1 cellular context compared by ENCODE assay signal in the genomic region with DNA sequence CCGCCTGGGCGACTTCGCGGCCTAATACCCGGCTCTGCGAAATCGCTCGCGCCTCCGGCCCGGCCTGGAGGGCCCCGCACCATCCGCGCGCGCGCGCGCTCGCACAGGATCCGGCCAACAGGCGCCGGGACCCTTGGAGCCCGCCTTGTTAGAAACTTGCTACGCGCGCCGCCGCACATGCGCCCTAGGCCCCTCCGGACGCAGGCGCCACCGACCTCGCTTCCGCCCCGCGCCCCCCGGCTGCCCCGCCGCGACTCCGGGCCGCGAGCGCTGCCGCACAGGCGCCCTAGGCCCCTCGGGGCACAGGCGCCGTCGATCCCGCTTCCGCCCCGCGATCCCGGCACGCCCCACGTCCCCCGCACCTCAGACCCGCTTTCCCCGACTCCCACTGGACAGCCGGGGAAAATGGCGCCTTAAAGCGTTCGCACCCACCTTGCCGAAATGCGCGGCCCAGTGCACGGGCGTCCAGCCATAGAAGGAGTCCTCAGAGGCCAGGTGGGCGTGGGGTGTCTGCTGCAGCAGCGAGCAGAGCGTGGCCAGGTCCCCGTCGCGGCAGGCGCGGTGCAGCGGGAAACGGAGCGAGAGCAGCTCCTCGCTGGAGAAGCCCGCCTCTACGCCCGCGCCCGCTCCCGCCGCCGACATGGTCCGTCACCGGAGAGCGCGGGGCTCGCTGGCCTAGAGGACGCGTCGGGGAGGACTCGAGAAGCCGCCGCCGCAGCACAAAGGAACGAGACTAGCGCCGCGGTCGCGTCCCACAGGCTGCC.
A peak's percentile ranks its signal among the peaks of the same experiment; 100 is the strongest.
TF ChIP-seq lines count a peak whose summit lies in the region.

No MANE protein-coding gene starts in this region.

TF ChIP-seq in HEK293, 187 proteins besides CTCF, POLR2A, EP300 and RAD21 (continued from another document and continues in another):
- TF ChIP-seq ZNF157 (tag by site-specific recombination; IDR thresholded peaks at IDR 0.05) (no peak), ZFHX2 (tag by site-specific recombination; conservative IDR thresholded peaks at IDR 0.05) (peak; percentile 82), ZFP69B (tag by site-specific recombination; IDR thresholded peaks at IDR 0.05) (no peak), ZNF324 (tag by site-specific recombination; IDR thresholded peaks at IDR 0.05) (peak; percentile 71; the same call in 1 of the 2 replicates), ZNF311 (tag by site-specific recombination; IDR thresholded peaks at IDR 0.05; ENCODE audit: borderline replicate concordance) (no peak), ZNF837 (tag by site-specific recombination; IDR thresholded peaks at IDR 0.05) (no peak), ZNF658 (tag by site-specific recombination; IDR thresholded peaks at IDR 0.05) (no peak), ZNF830 (tag by site-specific recombination; IDR thresholded peaks at IDR 0.05; ENCODE audit: low read depth) (no peak), OSR2 (tag by site-specific recombination; IDR thresholded peaks at IDR 0.05) (no peak), ZSCAN30 (tag by site-specific recombination; IDR thresholded peaks at IDR 0.05) (peak; percentile 14; the same call in 1 of the 2 replicates), MYNN (tag by site-specific recombination; IDR thresholded peaks at IDR 0.05; ENCODE audit: borderline replicate concordance) (0 out of 2 replicates have a peak, but pooled peaks have one; percentile 21), ZNF37A (tag by site-specific recombination; IDR thresholded peaks at IDR 0.05) (peak; percentile 94), ZNF133 (tag by site-specific recombination; IDR thresholded peaks at IDR 0.05) (no peak), ZNF768 (tag by site-specific recombination; IDR thresholded peaks at IDR 0.05) (no peak), ZNF610 (tag by site-specific recombination; IDR thresholded peaks at IDR 0.05; ENCODE audit: borderline replicate concordance) (0 out of 2 replicates have a peak, but pooled peaks have one; percentile 36), ZNF169 (tag by site-specific recombination; IDR thresholded peaks at IDR 0.05) (no peak), ZNF561 (tag by site-specific recombination; IDR thresholded peaks at IDR 0.05; ENCODE audit: borderline replicate concordance) (0 out of 2 replicates have a peak, but pooled peaks have one; percentile 44), ZNF184 (tag by site-specific recombination; IDR thresholded peaks at IDR 0.05) (no peak), ZNF843 (tag by site-specific recombination; IDR thresholded peaks at IDR 0.05) (peak; percentile 42; the same call in 1 of the 2 replicates), ZNF132 (tag by site-specific recombination; IDR thresholded peaks at IDR 0.05; ENCODE audit: borderline replicate concordance) (no peak), ZFP37 (tag by site-specific recombination; IDR thresholded peaks at IDR 0.05) (peak; percentile 74), BCL11B (tag by site-specific recombination; IDR thresholded peaks at IDR 0.05; ENCODE audit: low read depth) (no peak), REPIN1 (tag by site-specific recombination; IDR thresholded peaks at IDR 0.05; ENCODE audit: low read depth) (no peak), ZSCAN23 (tag by site-specific recombination; IDR thresholded peaks at IDR 0.05) (peak; percentile 67; the same call in 1 of the 2 replicates), ZNF473 (tag by site-specific recombination; IDR thresholded peaks at IDR 0.05) (no peak), YY1 (tag by site-specific recombination; IDR thresholded peaks at IDR 0.05) (peak; percentile 90), ZNF558 (tag by site-specific recombination; IDR thresholded peaks at IDR 0.05) (no peak), ZNF501 (tag by site-specific recombination; IDR thresholded peaks at IDR 0.05) (peak; percentile 77), GLIS2 (tag by site-specific recombination; IDR thresholded peaks at IDR 0.05) (0 out of 2 replicates have a peak, but pooled peaks have one; percentile 8), ZNF660 (tag by site-specific recombination; IDR thresholded peaks at IDR 0.05) (peak; percentile 70), IKZF3 (tag by site-specific recombination; IDR thresholded peaks at IDR 0.05) (0 out of 2 replicates have a peak, but pooled peaks have one; percentile 45), ZNF600 (tag by site-specific recombination; IDR thresholded peaks at IDR 0.05) (peak; percentile 51; the same call in 1 of the 2 replicates), ZNF664 (tag by site-specific recombination; IDR thresholded peaks at IDR 0.05) (no peak), GLI4 (tag by site-specific recombination; IDR thresholded peaks at IDR 0.05) (no peak), ZNF76 (tag by site-specific recombination; IDR thresholded peaks at IDR 0.05; ENCODE audit: borderline replicate concordance, low read depth) (peak; percentile 93), ZNF221 (tag by site-specific recombination; IDR thresholded peaks at IDR 0.05; ENCODE audit: borderline replicate concordance) (no peak), ZNF510 (tag by site-specific recombination; IDR thresholded peaks at IDR 0.05; ENCODE audit: insufficient replicate concordance) (no peak), YY2 (tag by site-specific recombination; IDR thresholded peaks at IDR 0.05) (no peak)
- TF ChIP-seq, protein P1, sequence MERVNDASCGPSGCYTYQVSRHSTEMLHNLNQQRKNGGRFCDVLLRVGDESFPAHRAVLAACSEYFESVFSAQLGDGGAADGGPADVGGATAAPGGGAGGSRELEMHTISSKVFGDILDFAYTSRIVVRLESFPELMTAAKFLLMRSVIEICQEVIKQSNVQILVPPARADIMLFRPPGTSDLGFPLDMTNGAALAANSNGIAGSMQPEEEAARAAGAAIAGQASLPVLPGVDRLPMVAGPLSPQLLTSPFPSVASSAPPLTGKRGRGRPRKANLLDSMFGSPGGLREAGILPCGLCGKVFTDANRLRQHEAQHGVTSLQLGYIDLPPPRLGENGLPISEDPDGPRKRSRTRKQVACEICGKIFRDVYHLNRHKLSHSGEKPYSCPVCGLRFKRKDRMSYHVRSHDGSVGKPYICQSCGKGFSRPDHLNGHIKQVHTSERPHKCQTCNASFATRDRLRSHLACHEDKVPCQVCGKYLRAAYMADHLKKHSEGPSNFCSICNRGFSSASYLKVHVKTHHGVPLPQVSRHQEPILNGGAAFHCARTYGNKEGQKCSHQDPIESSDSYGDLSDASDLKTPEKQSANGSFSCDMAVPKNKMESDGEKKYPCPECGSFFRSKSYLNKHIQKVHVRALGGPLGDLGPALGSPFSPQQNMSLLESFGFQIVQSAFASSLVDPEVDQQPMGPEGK (tag by site-specific recombination; IDR thresholded peaks at IDR 0.05), result 0 out of 2 replicates have a peak, but pooled peaks have one; percentile 9
- TF ChIP-seq, protein P2, sequence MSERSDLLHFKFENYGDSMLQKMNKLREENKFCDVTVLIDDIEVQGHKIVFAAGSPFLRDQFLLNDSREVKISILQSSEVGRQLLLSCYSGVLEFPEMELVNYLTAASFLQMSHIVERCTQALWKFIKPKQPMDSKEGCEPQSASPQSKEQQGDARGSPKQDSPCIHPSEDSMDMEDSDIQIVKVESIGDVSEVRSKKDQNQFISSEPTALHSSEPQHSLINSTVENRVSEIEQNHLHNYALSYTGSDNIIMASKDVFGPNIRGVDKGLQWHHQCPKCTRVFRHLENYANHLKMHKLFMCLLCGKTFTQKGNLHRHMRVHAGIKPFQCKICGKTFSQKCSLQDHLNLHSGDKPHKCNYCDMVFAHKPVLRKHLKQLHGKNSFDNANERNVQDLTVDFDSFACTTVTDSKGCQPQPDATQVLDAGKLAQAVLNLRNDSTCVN (tag by site-specific recombination; optimal IDR thresholded peaks at IDR 0.05), result peak; percentile 99
- TF ChIP-seq, protein P3, sequence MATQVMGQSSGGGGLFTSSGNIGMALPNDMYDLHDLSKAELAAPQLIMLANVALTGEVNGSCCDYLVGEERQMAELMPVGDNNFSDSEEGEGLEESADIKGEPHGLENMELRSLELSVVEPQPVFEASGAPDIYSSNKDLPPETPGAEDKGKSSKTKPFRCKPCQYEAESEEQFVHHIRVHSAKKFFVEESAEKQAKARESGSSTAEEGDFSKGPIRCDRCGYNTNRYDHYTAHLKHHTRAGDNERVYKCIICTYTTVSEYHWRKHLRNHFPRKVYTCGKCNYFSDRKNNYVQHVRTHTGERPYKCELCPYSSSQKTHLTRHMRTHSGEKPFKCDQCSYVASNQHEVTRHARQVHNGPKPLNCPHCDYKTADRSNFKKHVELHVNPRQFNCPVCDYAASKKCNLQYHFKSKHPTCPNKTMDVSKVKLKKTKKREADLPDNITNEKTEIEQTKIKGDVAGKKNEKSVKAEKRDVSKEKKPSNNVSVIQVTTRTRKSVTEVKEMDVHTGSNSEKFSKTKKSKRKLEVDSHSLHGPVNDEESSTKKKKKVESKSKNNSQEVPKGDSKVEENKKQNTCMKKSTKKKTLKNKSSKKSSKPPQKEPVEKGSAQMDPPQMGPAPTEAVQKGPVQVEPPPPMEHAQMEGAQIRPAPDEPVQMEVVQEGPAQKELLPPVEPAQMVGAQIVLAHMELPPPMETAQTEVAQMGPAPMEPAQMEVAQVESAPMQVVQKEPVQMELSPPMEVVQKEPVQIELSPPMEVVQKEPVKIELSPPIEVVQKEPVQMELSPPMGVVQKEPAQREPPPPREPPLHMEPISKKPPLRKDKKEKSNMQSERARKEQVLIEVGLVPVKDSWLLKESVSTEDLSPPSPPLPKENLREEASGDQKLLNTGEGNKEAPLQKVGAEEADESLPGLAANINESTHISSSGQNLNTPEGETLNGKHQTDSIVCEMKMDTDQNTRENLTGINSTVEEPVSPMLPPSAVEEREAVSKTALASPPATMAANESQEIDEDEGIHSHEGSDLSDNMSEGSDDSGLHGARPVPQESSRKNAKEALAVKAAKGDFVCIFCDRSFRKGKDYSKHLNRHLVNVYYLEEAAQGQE (tag by site-specific recombination; IDR thresholded peaks at IDR 0.05), result no peak
- TF ChIP-seq, protein P4, sequence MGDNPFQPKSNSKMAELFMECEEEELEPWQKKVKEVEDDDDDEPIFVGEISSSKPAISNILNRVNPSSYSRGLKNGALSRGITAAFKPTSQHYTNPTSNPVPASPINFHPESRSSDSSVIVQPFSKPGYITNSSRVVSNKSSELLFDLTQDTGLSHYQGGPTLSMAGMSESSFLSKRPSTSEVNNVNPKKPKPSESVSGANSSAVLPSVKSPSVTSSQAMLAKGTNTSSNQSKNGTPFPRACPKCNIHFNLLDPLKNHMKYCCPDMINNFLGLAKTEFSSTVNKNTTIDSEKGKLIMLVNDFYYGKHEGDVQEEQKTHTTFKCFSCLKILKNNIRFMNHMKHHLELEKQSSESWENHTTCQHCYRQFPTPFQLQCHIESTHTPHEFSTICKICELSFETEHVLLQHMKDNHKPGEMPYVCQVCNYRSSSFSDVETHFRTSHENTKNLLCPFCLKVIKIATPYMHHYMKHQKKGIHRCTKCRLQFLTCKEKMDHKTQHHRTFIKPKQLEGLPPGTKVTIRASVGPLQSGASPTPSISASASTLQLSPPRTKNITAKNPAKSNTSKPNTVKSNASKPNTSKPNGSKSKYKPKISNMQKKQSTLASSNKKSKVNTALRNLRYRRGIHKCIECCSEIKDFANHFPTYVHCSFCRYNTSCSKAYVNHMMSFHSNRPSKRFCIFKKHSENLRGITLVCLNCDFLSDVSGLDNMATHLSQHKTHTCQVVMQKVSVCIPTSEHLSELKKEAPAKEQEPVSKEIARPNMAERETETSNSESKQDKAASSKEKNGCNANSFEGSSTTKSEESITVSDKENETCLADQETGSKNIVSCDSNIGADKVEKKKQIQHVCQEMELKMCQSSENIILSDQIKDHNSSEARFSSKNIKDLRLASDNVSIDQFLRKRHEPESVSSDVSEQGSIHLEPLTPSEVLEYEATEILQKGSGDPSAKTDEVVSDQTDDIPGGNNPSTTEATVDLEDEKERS (tag by site-specific recombination; IDR thresholded peaks at IDR 0.05), result no peak
- TF ChIP-seq, protein P5, sequence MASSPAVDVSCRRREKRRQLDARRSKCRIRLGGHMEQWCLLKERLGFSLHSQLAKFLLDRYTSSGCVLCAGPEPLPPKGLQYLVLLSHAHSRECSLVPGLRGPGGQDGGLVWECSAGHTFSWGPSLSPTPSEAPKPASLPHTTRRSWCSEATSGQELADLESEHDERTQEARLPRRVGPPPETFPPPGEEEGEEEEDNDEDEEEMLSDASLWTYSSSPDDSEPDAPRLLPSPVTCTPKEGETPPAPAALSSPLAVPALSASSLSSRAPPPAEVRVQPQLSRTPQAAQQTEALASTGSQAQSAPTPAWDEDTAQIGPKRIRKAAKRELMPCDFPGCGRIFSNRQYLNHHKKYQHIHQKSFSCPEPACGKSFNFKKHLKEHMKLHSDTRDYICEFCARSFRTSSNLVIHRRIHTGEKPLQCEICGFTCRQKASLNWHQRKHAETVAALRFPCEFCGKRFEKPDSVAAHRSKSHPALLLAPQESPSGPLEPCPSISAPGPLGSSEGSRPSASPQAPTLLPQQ (tag by site-specific recombination; IDR thresholded peaks at IDR 0.05), result peak; percentile 11; the same call in 1 of the 2 replicates
- TF ChIP-seq, protein P6, sequence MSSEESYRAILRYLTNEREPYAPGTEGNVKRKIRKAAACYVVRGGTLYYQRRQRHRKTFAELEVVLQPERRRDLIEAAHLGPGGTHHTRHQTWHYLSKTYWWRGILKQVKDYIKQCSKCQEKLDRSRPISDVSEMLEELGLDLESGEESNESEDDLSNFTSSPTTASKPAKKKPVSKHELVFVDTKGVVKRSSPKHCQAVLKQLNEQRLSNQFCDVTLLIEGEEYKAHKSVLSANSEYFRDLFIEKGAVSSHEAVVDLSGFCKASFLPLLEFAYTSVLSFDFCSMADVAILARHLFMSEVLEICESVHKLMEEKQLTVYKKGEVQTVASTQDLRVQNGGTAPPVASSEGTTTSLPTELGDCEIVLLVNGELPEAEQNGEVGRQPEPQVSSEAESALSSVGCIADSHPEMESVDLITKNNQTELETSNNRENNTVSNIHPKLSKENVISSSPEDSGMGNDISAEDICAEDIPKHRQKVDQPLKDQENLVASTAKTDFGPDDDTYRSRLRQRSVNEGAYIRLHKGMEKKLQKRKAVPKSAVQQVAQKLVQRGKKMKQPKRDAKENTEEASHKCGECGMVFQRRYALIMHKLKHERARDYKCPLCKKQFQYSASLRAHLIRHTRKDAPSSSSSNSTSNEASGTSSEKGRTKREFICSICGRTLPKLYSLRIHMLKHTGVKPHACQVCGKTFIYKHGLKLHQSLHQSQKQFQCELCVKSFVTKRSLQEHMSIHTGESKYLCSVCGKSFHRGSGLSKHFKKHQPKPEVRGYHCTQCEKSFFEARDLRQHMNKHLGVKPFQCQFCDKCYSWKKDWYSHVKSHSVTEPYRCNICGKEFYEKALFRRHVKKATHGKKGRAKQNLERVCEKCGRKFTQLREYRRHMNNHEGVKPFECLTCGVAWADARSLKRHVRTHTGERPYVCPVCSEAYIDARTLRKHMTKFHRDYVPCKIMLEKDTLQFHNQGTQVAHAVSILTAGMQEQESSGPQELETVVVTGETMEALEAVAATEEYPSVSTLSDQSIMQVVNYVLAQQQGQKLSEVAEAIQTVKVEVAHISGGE (tag by site-specific recombination; conservative IDR thresholded peaks at IDR 0.05; ENCODE audit: low read depth), result peak; percentile 36; the same call in 1 of the 2 replicates
- TF ChIP-seq, protein P7, sequence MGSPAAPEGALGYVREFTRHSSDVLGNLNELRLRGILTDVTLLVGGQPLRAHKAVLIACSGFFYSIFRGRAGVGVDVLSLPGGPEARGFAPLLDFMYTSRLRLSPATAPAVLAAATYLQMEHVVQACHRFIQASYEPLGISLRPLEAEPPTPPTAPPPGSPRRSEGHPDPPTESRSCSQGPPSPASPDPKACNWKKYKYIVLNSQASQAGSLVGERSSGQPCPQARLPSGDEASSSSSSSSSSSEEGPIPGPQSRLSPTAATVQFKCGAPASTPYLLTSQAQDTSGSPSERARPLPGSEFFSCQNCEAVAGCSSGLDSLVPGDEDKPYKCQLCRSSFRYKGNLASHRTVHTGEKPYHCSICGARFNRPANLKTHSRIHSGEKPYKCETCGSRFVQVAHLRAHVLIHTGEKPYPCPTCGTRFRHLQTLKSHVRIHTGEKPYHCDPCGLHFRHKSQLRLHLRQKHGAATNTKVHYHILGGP (tag by site-specific recombination; IDR thresholded peaks at IDR 0.05), result no peak
